Comparison of ENCODE assay signal across 21 cellular contexts in genomic region chr10:72076756-72077155, GRCh38. TPM values are rescaled to one million over a fixed set of nuclear protein-coding genes. Genes with fewer than 3 reads are reported as not detected.
DNase-seq lines count a peak whose midpoint lies in the region; ATAC-seq lines count a peak whose summit lies in the region.
"Had no signal": no experiment of that assay in that cellular context is flagged by ENCODE, and none has a peak within 500 bp of the region (broad histone marks: within the 10 kb centered on the region; RNA-seq: fewer than 3 reads in every experiment).

No MANE protein-coding gene starts in this region.

- CTCF ChIA-PET in activated CD4-positive, alpha-beta T cell treated with anti-CD3 and anti-CD28 coated beads, Interleukin-2, amount 10 ng/mL, durations not matched to agents 7 days and 5 days (lab: Charles Lee): interaction anchor here (0.5 to 1.0 kb wide), 4 partner anchors 9 to 1133 kb away, joined by 3 to 4 read pairs (median 4); no protein-coding TSS in a partner anchor
- CTCF ChIA-PET in CD4-positive, alpha-beta memory T cell (lab: Charles Lee; ENCODE audit: partially characterized antibody): interaction anchor here (1.5 to 1.9 kb wide), 4 partner anchors 28 to 263 kb away, joined by 4 to 8 read pairs (median 6); no protein-coding TSS in a partner anchor

- POLR2A ChIA-PET in activated CD4-positive, alpha-beta T cell treated with anti-CD3 and anti-CD28 coated beads, Interleukin-2, amount 10 ng/mL, durations not matched to agents 7 days and 5 days (lab: Charles Lee): no interaction called here
- POLR2A ChIA-PET in CD4-positive, alpha-beta memory T cell (lab: Charles Lee; ENCODE audit: partially characterized antibody): interaction anchor here (1.0 to 22.3 kb wide), 9 partner anchors 10 to 244 kb away, joined by 3 to 329 read pairs (median 5); partner anchors contain the start of genes ANAPC16, ASCC1 and SPOCK2
- POLR2A ChIA-PET in naive thymus-derived CD8-positive, alpha-beta T cell (lab: Charles Lee): interaction anchor here (1.0 to 3.3 kb wide), 8 partner anchors 8 to 259 kb away, joined by 3 to 29 read pairs (median 5); partner anchors contain the start of genes ANAPC16, ASCC1 and SPOCK2

- no peaks in the 10 kb centered on the region for H3K9me3 ChIP-seq in CD4-positive, alpha-beta memory T cell (ENCODE audit: control insufficient read depth in 1 of 2, low read length in 2 of 2)
- H3K9me3 ChIP-seq: breast epithelium had no signal

- H3K27ac Mint-ChIP-seq in activated CD4-positive, alpha-beta T cell treated with anti-CD3 and anti-CD28 coated beads, Interleukin-2, amount 10 ng/mL, durations not matched to agents 7 days and 5 days: peak overlapping the region; percentile 57
- H3K27ac Mint-ChIP-seq in CD4-positive, alpha-beta memory T cell: peak overlapping the region; percentile 75 to 97 (median 85)
- peak overlapping the region; percentile 94 for H3K27ac Mint-ChIP-seq in activated naive CD8-positive, alpha-beta T cell treated with anti-CD3 and anti-CD28 coated beads for 36 hours
- peak overlapping the region; percentile 89 to 97 (median 94) for H3K27ac Mint-ChIP-seq in naive thymus-derived CD8-positive, alpha-beta T cell
- H3K27ac Mint-ChIP-seq: GM23338, type B pancreatic cell had no signal

- peaks cover 60% of the 10 kb centered on the region for H3K36me3 ChIP-seq in CD4-positive, alpha-beta memory T cell (ENCODE audit: insufficient read depth, low read length)
- H3K36me3 ChIP-seq: breast epithelium had no signal

- no peak overlapping the region for H3K4me3 ChIP-seq in CD4-positive, alpha-beta memory T cell (ENCODE audit: low read length in 2 of 2)
- H3K4me3 ChIP-seq: breast epithelium, GM23338, lung had no signal

- intact Hi-C loops in CD4-positive, alpha-beta memory T cell (cut with micrococcal nuclease): no loop called here

- no peaks in the 10 kb centered on the region for H3K27me3 ChIP-seq in CD4-positive, alpha-beta memory T cell (ENCODE audit: insufficient read depth, low read length)
- H3K27me3 ChIP-seq: breast epithelium had no signal

- no peaks in the 10 kb centered on the region for H3K9me3 Mint-ChIP-seq in activated CD4-positive, alpha-beta T cell treated with anti-CD3 and anti-CD28 coated beads, Interleukin-2, amount 10 ng/mL, durations not matched to agents 7 days and 5 days
- peaks cover 0 to 4% (median 0%) of the 10 kb centered on the region in 8 donors for H3K9me3 Mint-ChIP-seq in CD4-positive, alpha-beta memory T cell
- no peaks in the 10 kb centered on the region for H3K9me3 Mint-ChIP-seq in activated naive CD8-positive, alpha-beta T cell treated with anti-CD3 and anti-CD28 coated beads for 36 hours
- no peaks in the 10 kb centered on the region for H3K9me3 Mint-ChIP-seq in naive thymus-derived CD8-positive, alpha-beta T cell
- H3K9me3 Mint-ChIP-seq: GM23338, type B pancreatic cell had no signal

- peaks cover 95% of the 10 kb centered on the region for H3K4me1 ChIP-seq in CD4-positive, alpha-beta memory T cell (ENCODE audit: insufficient read depth, low read length)
- H3K4me1 ChIP-seq: breast epithelium had no signal

- no peaks in the 10 kb centered on the region for H3K27me3 Mint-ChIP-seq in activated CD4-positive, alpha-beta T cell treated with anti-CD3 and anti-CD28 coated beads, Interleukin-2, amount 10 ng/mL, durations not matched to agents 7 days and 5 days
- H3K27me3 Mint-ChIP-seq in CD4-positive, alpha-beta memory T cell: no peaks in the 10 kb centered on the region
- no peaks in the 10 kb centered on the region for H3K27me3 Mint-ChIP-seq in activated naive CD8-positive, alpha-beta T cell treated with anti-CD3 and anti-CD28 coated beads for 36 hours
- peaks cover 0 to 1% (median 0%) of the 10 kb centered on the region in 5 donors for H3K27me3 Mint-ChIP-seq in naive thymus-derived CD8-positive, alpha-beta T cell

- H3K4me1 Mint-ChIP-seq in activated CD4-positive, alpha-beta T cell treated with anti-CD3 and anti-CD28 coated beads, Interleukin-2, amount 10 ng/mL, durations not matched to agents 7 days and 5 days: peaks cover 63% of the 10 kb centered on the region
- H3K4me1 Mint-ChIP-seq in CD4-positive, alpha-beta memory T cell: peaks cover 42 to 87% (median 72%) of the 10 kb centered on the region in 4 donors
- peaks cover 85% of the 10 kb centered on the region for H3K4me1 Mint-ChIP-seq in activated naive CD8-positive, alpha-beta T cell treated with anti-CD3 and anti-CD28 coated beads for 36 hours
- peaks cover 54 to 100% (median 94%) of the 10 kb centered on the region in 4 donors for H3K4me1 Mint-ChIP-seq in naive thymus-derived CD8-positive, alpha-beta T cell

- H3K27ac ChIP-seq in CD4-positive, alpha-beta memory T cell (ENCODE audit: low read depth, low read length): peak overlapping the region; percentile 36
- H3K27ac ChIP-seq: breast epithelium had no signal

- DNase-seq in activated CD4-positive, alpha-beta T cell treated with anti-CD3 and anti-CD28 coated beads, Interleukin-2, amount 10 ng/mL, durations not matched to agents 7 days and 5 days: no peak
- no peak for DNase-seq in activated CD4-positive, alpha-beta T cell treated with anti-CD3 and anti-CD28 coated beads for 48 hours
- peak in 1 of 5 donors; percentile 4 for DNase-seq in CD4-positive, alpha-beta memory T cell
- DNase-seq in activated naive CD8-positive, alpha-beta T cell treated with anti-CD3 and anti-CD28 coated beads for 36 hours: no peak
- DNase-seq in naive thymus-derived CD8-positive, alpha-beta T cell: peak in 1 of 10 donors; percentile 3
- DNase-seq: activated CD4-positive, alpha-beta T cell treated with anti-CD3 and anti-CD28 coated beads, Interleukin-2, amount 50 U/mL, for 1 hour; kidney; NCI-H1092; NCI-H2029 treated with DMSO at 0.1 percent for 48 hours; NCI-H226; PC-3; retina; SHP77; stimulated activated CD4-positive, alpha-beta T cell treated with anti-CD3 and anti-CD28 coated beads, Interleukin-4, amount 100 ng/mL, for 1 hour had no signal

- no peak for ATAC-seq in naive thymus-derived CD8-positive, alpha-beta T cell
- ATAC-seq in HG02588 (IDR thresholded peaks at IDR 0.05; ENCODE audit: unreplicated experiment) (no peak), GM18873 (IDR thresholded peaks at IDR 0.05; ENCODE audit: low FRiP score, unreplicated experiment) (no peak), GM19467 (IDR thresholded peaks at IDR 0.05; ENCODE audit: unreplicated experiment) (no peak)
- ATAC-seq: GM23338, PC-3 had no signal

- no peak overlapping the region for H3K4me3 Mint-ChIP-seq in activated CD4-positive, alpha-beta T cell treated with anti-CD3 and anti-CD28 coated beads, Interleukin-2, amount 10 ng/mL, durations not matched to agents 7 days and 5 days
- peak overlapping the region in 7 of 8 donors; percentile 45 to 80 (median 61) for H3K4me3 Mint-ChIP-seq in CD4-positive, alpha-beta memory T cell
- no peak overlapping the region for H3K4me3 Mint-ChIP-seq in activated naive CD8-positive, alpha-beta T cell treated with anti-CD3 and anti-CD28 coated beads for 36 hours
- peak overlapping the region; percentile 41 to 93 (median 80) for H3K4me3 Mint-ChIP-seq in naive thymus-derived CD8-positive, alpha-beta T cell
- H3K4me3 Mint-ChIP-seq: GM23338, type B pancreatic cell had no signal

- peaks cover 56% of the 10 kb centered on the region for H3K36me3 Mint-ChIP-seq in activated CD4-positive, alpha-beta T cell treated with anti-CD3 and anti-CD28 coated beads, Interleukin-2, amount 10 ng/mL, durations not matched to agents 7 days and 5 days (ENCODE audit: low read depth)
- H3K36me3 Mint-ChIP-seq in CD4-positive, alpha-beta memory T cell: peaks cover 23 to 80% of the 10 kb centered on the region in 2 donors
- peaks cover 47% of the 10 kb centered on the region for H3K36me3 Mint-ChIP-seq in activated naive CD8-positive, alpha-beta T cell treated with anti-CD3 and anti-CD28 coated beads for 36 hours
- peaks cover under 1 to 67% (median 19%) of the 10 kb centered on the region in 3 donors for H3K36me3 Mint-ChIP-seq in naive thymus-derived CD8-positive, alpha-beta T cell
- H3K36me3 Mint-ChIP-seq: type B pancreatic cell had no signal

RNA-seq across cellular contexts. Expression of gene SPOCK2, which starts 11.6 kb away (rescaled TPM):
- total RNA-seq in activated CD4-positive, alpha-beta T cell treated with anti-CD3 and anti-CD28 coated beads, Interleukin-2, amount 10 ng/mL, durations not matched to agents 7 days and 5 days: 100 to 1,000 TPM; 423 to 424 TPM
- 100 to 1,000 TPM; 552 to 556 TPM for total RNA-seq in CD4-positive, alpha-beta memory T cell
- polyA plus RNA-seq in CD4-positive, alpha-beta memory T cell: 100 to 1,000 TPM; 174 to 260 TPM
- total RNA-seq in activated naive CD8-positive, alpha-beta T cell treated with anti-CD3 and anti-CD28 coated beads for 36 hours: 100 to 1,000 TPM; 136 to 142 TPM
- total RNA-seq in naive thymus-derived CD8-positive, alpha-beta T cell: 100 to 1,000 TPM; 566 to 578 TPM
- polyA plus RNA-seq in naive thymus-derived CD8-positive, alpha-beta T cell: 100 to 1,000 TPM; 177 to 292 (median 235) TPM

Comparison
In these comparisons a context has a peak if more than half of its experiments do, and no peak if none do; other contexts are left out.
1. H3K4me3 Mint-ChIP-seq: peak in CD4-positive, alpha-beta memory T cell (7 of 8) and naive thymus-derived CD8-positive, alpha-beta T cell (10 of 10); none in activated CD4-positive, alpha-beta T cell treated with anti-CD3 and anti-CD28 coated beads, Interleukin-2, amount 10 ng/mL, durations not matched to agents 7 days and 5 days (single experiment) and activated naive CD8-positive, alpha-beta T cell treated with anti-CD3 and anti-CD28 coated beads for 36 hours (single experiment).
2. Peak in every context shown above with its lines, with median percentiles within 50 percentile points of each other: H3K27ac Mint-ChIP-seq.